ENCODE assay signal across 8 cellular contexts in genomic region chr5:150438873-150439546, GRCh38. TPM values are rescaled to one million over a fixed set of nuclear protein-coding genes. Genes with fewer than 3 reads are reported as not detected.
DNase-seq lines count a peak whose midpoint lies in the region; ATAC-seq and TF ChIP-seq lines count a peak whose summit lies in the region.

No MANE protein-coding gene starts in this region.

- H3K4me3 ChIP-seq in A673 (ENCODE audit: low read depth, low read length, poor library complexity, severe bottlenecking): no peak overlapping the region

- CTCF ChIA-PET in A673 (lab: Charles Lee): no interaction called here

- TF ChIP-seq CTCF in A673 (conservative IDR thresholded peaks at IDR 0.05; ENCODE audit: low read depth, low read length): peak; percentile 50
- TF ChIP-seq CTCF in GM12873 (IDR thresholded peaks at IDR 0.05; ENCODE audit: insufficient read depth, low read depth, low read length, missing control alignments): peak; percentile 75

- no peak overlapping the region for H3K27ac ChIP-seq in A673 (ENCODE audit: low read depth, low read length, poor library complexity, severe bottlenecking)

- no peaks in the 10 kb centered on the region for H3K27me3 ChIP-seq in A673 (replicated peaks; ENCODE audit: insufficient read depth, low read depth, low read length, poor library complexity)

- no peaks in the 10 kb centered on the region for H3K9me3 ChIP-seq in A673 (ENCODE audit: low read depth, low read length, poor library complexity, severe bottlenecking)

- POLR2A ChIA-PET in A673 (lab: Charles Lee; ENCODE audit: low non-redundant PET): interaction anchor here (0.7 kb wide), 2 partner anchors 66 to 264 kb away, joined by 4 to 5 read pairs; no protein-coding TSS in a partner anchor

- DNase-seq in A673 (ENCODE audit: low spot score) (no peak), SK-N-DZ (ENCODE audit: low spot score) (peak; percentile 61), iris pigment epithelial cell (ENCODE audit: low read depth) (peak; percentile 27), COR-L47 (lab: John Stamatoyannopoulos, UW) (no peak), NCI-H526 treated with DMSO at 0.1 percent for 48 hours (lab: John Stamatoyannopoulos, UW) (no peak), NCI-H2171 (lab: John Stamatoyannopoulos, UW) (no peak), sciatic nerve (ENCODE audit: low spot score) (no peak)

- ATAC-seq in sciatic nerve: no peak

- BruUV-seq in A673 (replicated peaks; lab: Mats Ljungman, UMichigan): no TSS peak

- intact Hi-C loops in A673 (cut with micrococcal nuclease; ENCODE audit: unreplicated experiment): loop anchor here (5.0 to 10.0 kb wide), 2 partner anchors 274 to 802 kb away; partner anchors contain the start of gene CDX1
- intact Hi-C loops in sciatic nerve (cut with DNase I): no loop called here

- H3K36me3 ChIP-seq in A673 (ENCODE audit: insufficient read depth, low read length, poor library complexity, severe bottlenecking): peaks cover 14% of the 10 kb centered on the region

- H3K4me1 ChIP-seq in A673 (ENCODE audit: insufficient read depth, low read length, poor library complexity, severe bottlenecking): peaks cover 3% of the 10 kb centered on the region

RNA-seq across cellular contexts. Expression of gene RPS14, which starts 10.5 kb away (rescaled TPM):
- total RNA-seq in A673 (2021) (1,789 and 1,909 TPM in 2 replicates), sciatic nerve (1,412 TPM)
- 5,679 and 6,004 TPM in 2 replicates for polyA plus RNA-seq in SK-N-DZ (2014; cell fraction: cytosol; rRNA removed)
- 3,074 and 3,420 TPM in 2 replicates for polyA plus RNA-seq in SK-N-DZ (2014; cell fraction: nucleus; rRNA removed)

RNA-seq across cellular contexts. Expression of gene CD74, which starts 26.3 kb away (rescaled TPM):
- not detected in 2 replicates for total RNA-seq in A673 (2021)
- 28.0 and 54.1 TPM in 2 replicates for polyA plus RNA-seq in SK-N-DZ (2014; cell fraction: cytosol; rRNA removed)
- polyA plus RNA-seq in SK-N-DZ (2014; cell fraction: nucleus; rRNA removed): 6.8 and 10.0 TPM in 2 replicates
- 989 TPM for total RNA-seq in sciatic nerve

Comparison
In these comparisons a context has a peak if more than half of its experiments do, and no peak if none do; other contexts are left out.
1. DNase-seq: peak in SK-N-DZ (single experiment) and iris pigment epithelial cell (single experiment); none in A673 (single experiment), COR-L47 (single experiment), NCI-H526 treated with DMSO at 0.1 percent for 48 hours (single experiment), NCI-H2171 (single experiment) and sciatic nerve (single experiment).
2. RNA of gene CD74, which starts 26.3 kb away (total RNA-seq): 989 TPM in sciatic nerve (single experiment); not detected in A673; every median in the first group is over 100 times any median in the second.